Comparison of ENCODE assay signal across 26 cellular contexts in the genomic region with DNA sequence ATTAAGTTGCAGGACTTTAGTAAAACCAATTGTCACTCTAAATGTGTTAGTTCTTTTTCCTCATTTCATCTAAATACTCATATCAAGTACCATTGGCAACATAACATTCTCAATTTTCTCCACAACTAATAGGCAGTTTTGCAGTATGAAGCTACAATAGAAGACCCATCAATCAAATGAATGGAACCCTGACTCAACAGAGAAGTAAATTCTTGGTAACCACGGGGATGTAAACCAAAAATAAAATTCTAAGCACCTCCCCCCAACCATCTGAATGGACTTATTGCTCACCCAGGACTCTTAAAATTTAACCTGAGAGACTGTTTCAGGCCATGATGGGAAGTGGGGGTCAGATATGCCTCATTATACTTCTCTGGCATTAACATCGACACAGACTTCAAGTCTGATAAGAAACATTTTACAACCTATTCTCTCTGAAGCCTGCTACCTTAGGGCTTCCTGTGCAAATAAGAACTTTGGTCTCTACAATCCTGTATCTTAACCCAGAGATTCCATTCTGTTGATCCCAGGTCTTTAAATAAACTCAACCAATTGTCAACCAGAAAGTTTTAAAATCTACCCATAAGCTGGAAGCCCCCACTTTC.
DNase-seq lines count a peak whose midpoint lies in the region; ATAC-seq, FAIRE-seq and TF ChIP-seq lines count a peak whose summit lies in the region.
"Had no signal": no experiment of that assay in that cellular context is flagged by ENCODE, and none has a peak within 500 bp of the region (broad histone marks: within the 10 kb centered on the region; RNA-seq: fewer than 3 reads in every experiment).

No MANE protein-coding gene starts in this region.

- no peaks in the 10 kb centered on the region for H3K27me3 ChIP-seq in heart left ventricle
- H3K27me3 ChIP-seq: ascending aorta, esophagus squamous epithelium had no signal

- no peaks in the 10 kb centered on the region for H3K9me3 ChIP-seq in heart left ventricle
- H3K9me3 ChIP-seq: A549, ascending aorta, esophagus squamous epithelium had no signal

- no peaks in the 10 kb centered on the region for H3K36me3 Mint-ChIP-seq in immature natural killer cell
- H3K36me3 Mint-ChIP-seq: activated naive CD4-positive, alpha-beta T cell treated with anti-CD3 and anti-CD28 coated beads, Interleukin-2, amount 50 U/mL, for 24 hours had no signal

- no peak for TF ChIP-seq POLR2A in H54 (IDR thresholded peaks at IDR 0.05; ENCODE audit: low read depth, low read length)
- no peak for TF ChIP-seq POLR2A in heart left ventricle (IDR thresholded peaks at IDR 0.05)

- no peak overlapping the region for H3K4me3 Mint-ChIP-seq in immature natural killer cell
- H3K4me3 Mint-ChIP-seq: activated naive CD4-positive, alpha-beta T cell treated with anti-CD3 and anti-CD28 coated beads, Interleukin-2, amount 50 U/mL, for 24 hours; activated T-cell treated with anti-CD3 and anti-CD28 coated beads, Interleukin-2, amount 50 U/mL, for 4 hours had no signal

- H3K4me3 ChIP-seq in AG10803 (ENCODE audit: low read length) (no peak overlapping the region), heart left ventricle (no peak overlapping the region)
- H3K4me3 ChIP-seq: A549, ascending aorta, esophagus squamous epithelium had no signal

- WGBS in heart left ventricle, 4 donors: 47 to 61% (median 54%) methylated on average over 2 of the region's 2 CpGs

- intact Hi-C loops in left colon (cut with DNase I, micrococcal nuclease) (no loop called here), heart left ventricle (cut with DNase I) (no loop called here)

- peaks cover 5 to 39% (median 16%) of the 10 kb centered on the region in 6 donors for H3K9me3 Mint-ChIP-seq in immature natural killer cell
- H3K9me3 Mint-ChIP-seq: activated naive CD4-positive, alpha-beta T cell treated with anti-CD3 and anti-CD28 coated beads, Interleukin-2, amount 50 U/mL, for 24 hours; activated T-cell treated with anti-CD3 and anti-CD28 coated beads, Interleukin-2, amount 50 U/mL, for 4 hours had no signal

- H3K4me1 Mint-ChIP-seq in immature natural killer cell: no peaks in the 10 kb centered on the region
- H3K4me1 Mint-ChIP-seq: activated naive CD4-positive, alpha-beta T cell treated with anti-CD3 and anti-CD28 coated beads, Interleukin-2, amount 50 U/mL, for 24 hours had no signal

- no peaks in the 10 kb centered on the region for H3K36me3 ChIP-seq in heart left ventricle
- H3K36me3 ChIP-seq: ascending aorta, esophagus squamous epithelium had no signal

- no peak for FAIRE-seq in HTR-8/SVneo (lab: Jason Lieb, UNC)
- no peak for FAIRE-seq in H54 (lab: Jason Lieb, UNC)
- FAIRE-seq: A549, D721Med, G401.6, GM19239, HepG2 had no signal

- no peak overlapping the region for H3K27ac Mint-ChIP-seq in immature natural killer cell
- H3K27ac Mint-ChIP-seq: activated naive CD4-positive, alpha-beta T cell treated with anti-CD3 and anti-CD28 coated beads, Interleukin-2, amount 50 U/mL, for 24 hours had no signal

- H3K27me3 Mint-ChIP-seq in immature natural killer cell (ENCODE audit: low read depth in 3 of 3): peaks cover 0 to 2% (median 0%) of the 10 kb centered on the region in 3 donors
- H3K27me3 Mint-ChIP-seq: activated naive CD4-positive, alpha-beta T cell treated with anti-CD3 and anti-CD28 coated beads, Interleukin-2, amount 50 U/mL, for 24 hours had no signal

- ATAC-seq in left colon: peak; percentile 97
- no peak for ATAC-seq in heart left ventricle
- ATAC-seq: A549; activated CD4-positive, CD25-positive, alpha-beta regulatory T cell treated with anti-CD3 and anti-CD28 coated beads, Interleukin-2, amount 50 U/mL, for 24 hours; activated T-cell treated with anti-CD3 and anti-CD28 coated beads, Interleukin-2, amount 50 U/mL, for 4 hours; HepG2 had no signal

- no peak overlapping the region for H3K27ac ChIP-seq in heart left ventricle
- H3K27ac ChIP-seq: A549, ascending aorta, esophagus squamous epithelium had no signal

- peak; percentile 1 for DNase-seq in AG10803 (ENCODE audit: low read depth)
- DNase-seq in HTR-8/SVneo (ENCODE audit: insufficient read length, low spot score): peak; percentile 15
- peak; percentile 36 for DNase-seq in astrocyte of the hippocampus (ENCODE audit: low read depth, low spot score)
- DNase-seq in left colon: no peak
- no peak for DNase-seq in H54 (ENCODE audit: insufficient read length, low spot score)
- DNase-seq in heart left ventricle: no peak
- DNase-seq in dedifferentiated amniotic fluid mesenchymal stem cell (ENCODE audit: extremely low spot score): no peak
- no peak for DNase-seq in immature natural killer cell
- DNase-seq: activated T-cell treated with anti-CD3 and anti-CD28 coated beads, Interleukin-2, amount 50 U/mL, for 4 hours; C1 segment of cervical spinal cord; esophagus squamous epithelium; GOT3; NCI-H1417 treated with DMSO at 0.1 percent for 48 hours; NCI-H526 treated with DMSO at 0.1 percent for 48 hours; nucleus accumbens; retina; Right ventricle myocardium superior; stimulated activated CD4-positive, alpha-beta T cell treated with anti-CD3 and anti-CD28 coated beads, Interleukin-12 subunit alpha, Interleukin-12 subunit beta, amount 100 ng/mL, for 4 hours had no signal

- no peak for TF ChIP-seq CTCF in AG10803 (conservative IDR thresholded peaks at IDR 0.05; ENCODE audit: low read length)
- no peak for TF ChIP-seq CTCF in heart left ventricle (IDR thresholded peaks at IDR 0.05)

- no peaks in the 10 kb centered on the region for H3K4me1 ChIP-seq in heart left ventricle
- H3K4me1 ChIP-seq: A549, ascending aorta, esophagus squamous epithelium had no signal

Comparison
In these comparisons a context has a peak if more than half of its experiments do, and no peak if none do; other contexts are left out.
1. DNase-seq: peak in AG10803 (single experiment), HTR-8/SVneo (single experiment) and astrocyte of the hippocampus (single experiment); none in left colon (0 of 2), H54 (single experiment), heart left ventricle (0 of 5), dedifferentiated amniotic fluid mesenchymal stem cell (single experiment) and immature natural killer cell (0 of 3).